ENCODE assay signal across 1 cellular context in the genomic region with DNA sequence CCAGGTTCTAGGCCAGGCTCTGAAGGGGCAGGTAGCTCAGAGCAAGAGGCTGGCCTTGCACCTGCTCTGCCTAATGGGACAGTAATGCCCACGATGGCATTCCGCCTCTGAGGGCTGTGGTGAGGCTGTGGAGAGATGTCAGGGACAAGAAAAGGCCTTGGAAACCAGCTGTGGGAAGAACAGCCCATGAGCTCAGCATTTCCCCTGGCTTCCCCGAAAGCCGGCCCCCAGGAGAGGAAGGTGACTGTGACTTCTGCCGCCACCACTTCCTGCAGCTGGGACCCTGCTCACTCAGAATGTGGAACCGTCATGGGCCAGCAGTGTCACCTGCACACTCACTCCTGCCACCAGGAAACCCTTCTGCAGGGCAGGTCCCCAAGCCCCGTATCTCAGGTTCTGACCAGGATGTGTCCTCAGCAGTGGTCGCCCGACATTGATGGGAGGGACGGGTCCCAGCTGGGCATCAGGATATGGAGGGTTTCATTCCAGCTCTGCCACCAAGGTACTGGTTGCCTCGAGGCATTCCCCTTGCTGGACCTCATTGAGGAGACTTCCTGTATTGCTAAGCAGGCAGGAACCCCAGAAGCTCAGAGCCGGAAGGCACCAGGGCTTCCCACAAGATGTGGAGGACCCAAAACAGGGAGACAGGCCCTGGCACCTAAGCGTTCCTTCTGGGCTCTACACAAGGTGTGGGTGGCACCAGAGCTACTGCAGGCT.
TF ChIP-seq lines count a peak whose summit lies in the region.

No MANE protein-coding gene starts in this region.

TF ChIP-seq in H1, 55 proteins besides CTCF, POLR2A, EP300 and RAD21 (continued from another document):
- TF ChIP-seq HDAC2 (IDR thresholded peaks at IDR 0.05; ENCODE audit: borderline replicate concordance in 1 of 2, low read depth in 2 of 2, low read length in 2 of 2) (no peak), RNF2 (IDR thresholded peaks at IDR 0.05; ENCODE audit: borderline replicate concordance, low read depth, low read length, missing control alignments, poor library complexity, severe bottlenecking) (no peak), JUN (IDR thresholded peaks at IDR 0.05; ENCODE audit: low read depth, low read length) (no peak), BRCA1 (IDR thresholded peaks at IDR 0.05; ENCODE audit: low read depth, low read length) (no peak), TCF12 (IDR thresholded peaks at IDR 0.05; ENCODE audit: low read depth, low read length) (no peak)
